Comparison of ENCODE assay signal across 2 cellular contexts in the genomic region with DNA sequence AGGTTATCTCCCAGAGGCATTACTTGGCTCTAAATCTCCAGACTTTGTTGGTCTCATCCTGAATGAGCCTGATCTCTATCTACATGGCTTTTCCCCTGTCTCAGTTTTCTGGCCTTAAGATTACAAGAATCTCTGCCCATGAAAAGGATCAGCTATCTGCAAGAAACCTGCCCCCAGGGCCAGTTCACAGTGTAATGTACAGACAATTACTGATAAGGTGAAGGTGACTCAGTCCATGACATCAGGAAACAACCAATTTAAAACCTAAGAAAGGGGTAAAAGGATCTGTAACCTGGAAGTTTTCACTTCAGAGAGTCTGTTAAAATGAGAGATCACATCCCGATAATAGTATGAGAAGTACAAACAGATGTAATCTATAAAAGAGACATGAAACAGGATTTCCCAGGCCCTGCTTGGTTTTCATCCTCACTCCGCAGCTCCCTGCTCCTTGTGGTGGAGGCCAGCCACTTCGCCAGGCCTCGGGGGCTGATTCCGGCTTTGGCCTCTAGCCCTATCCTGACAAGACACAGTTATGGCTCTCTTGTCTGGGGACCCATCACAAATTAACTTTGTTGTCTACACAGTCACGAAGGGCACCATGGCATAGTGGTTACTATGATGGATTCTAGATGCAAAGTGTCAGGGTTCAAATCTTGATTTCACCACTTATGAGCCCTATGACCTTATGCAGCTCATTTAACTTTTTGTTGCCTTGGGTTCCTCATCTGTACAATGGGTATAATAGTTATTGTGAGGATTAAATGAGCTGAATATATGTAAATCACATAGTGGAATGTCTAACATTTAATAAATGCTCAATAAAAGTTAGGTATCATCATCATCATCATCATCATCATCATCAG.
TF ChIP-seq lines count a peak whose summit lies in the region.

No MANE protein-coding gene starts in this region.

TF ChIP-seq in HEK293, 187 proteins besides CTCF, POLR2A, EP300 and RAD21 (continued from another document and continues in another):
- TF ChIP-seq ZNF362 (tag by site-specific recombination; IDR thresholded peaks at IDR 0.05) (no peak), ZNF600 (tag by site-specific recombination; IDR thresholded peaks at IDR 0.05) (no peak), ZNF423 (tag by site-specific recombination; IDR thresholded peaks at IDR 0.05) (no peak), ZNF114 (tag by site-specific recombination; IDR thresholded peaks at IDR 0.05) (no peak), ZBTB1 (tag by site-specific recombination; IDR thresholded peaks at IDR 0.05) (no peak), ZNF629 (tag by site-specific recombination; IDR thresholded peaks at IDR 0.05) (peak; percentile 98), ZNF501 (tag by site-specific recombination; IDR thresholded peaks at IDR 0.05) (no peak), IKZF3 (tag by site-specific recombination; IDR thresholded peaks at IDR 0.05) (0 out of 2 replicates have a peak, but pooled peaks have one; percentile 8), ZSCAN30 (tag by site-specific recombination; IDR thresholded peaks at IDR 0.05) (peak; percentile 59; the same call in 1 of the 2 replicates), ZBTB7A (tag by site-specific recombination; IDR thresholded peaks at IDR 0.05; ENCODE audit: low read depth) (no peak), ZNF302 (tag by site-specific recombination; IDR thresholded peaks at IDR 0.05; ENCODE audit: low read depth) (no peak), ZNF529 (tag by site-specific recombination; IDR thresholded peaks at IDR 0.05; ENCODE audit: insufficient replicate concordance) (no peak), GLIS2 (tag by site-specific recombination; IDR thresholded peaks at IDR 0.05) (0 out of 2 replicates have a peak, but pooled peaks have one; percentile 24), ZNF175 (tag by site-specific recombination; IDR thresholded peaks at IDR 0.05) (no peak), INSM2 (tag by site-specific recombination; IDR thresholded peaks at IDR 0.05) (peak; percentile 63), KLF16 (tag by site-specific recombination; IDR thresholded peaks at IDR 0.05) (peak; percentile 37), ZXDB (tag by site-specific recombination; IDR thresholded peaks at IDR 0.05) (peak; percentile 91; the same call in 1 of the 2 replicates), ZNF791 (tag by site-specific recombination; IDR thresholded peaks at IDR 0.05) (no peak), ZNF155 (tag by site-specific recombination; IDR thresholded peaks at IDR 0.05) (no peak), SCRT2 (tag by site-specific recombination; IDR thresholded peaks at IDR 0.05) (no peak), ZNF768 (tag by site-specific recombination; IDR thresholded peaks at IDR 0.05) (no peak), ZSCAN23 (tag by site-specific recombination; IDR thresholded peaks at IDR 0.05) (peak; percentile 62; the same call in 1 of the 2 replicates), ZNF404 (tag by site-specific recombination; IDR thresholded peaks at IDR 0.05) (no peak), TCF7L2 (IDR thresholded peaks at IDR 0.05; ENCODE audit: borderline replicate concordance, low read depth, low read length) (peak; percentile 93), ZNF560 (tag by site-specific recombination; IDR thresholded peaks at IDR 0.05; ENCODE audit: borderline replicate concordance) (no peak), MYNN (tag by site-specific recombination; IDR thresholded peaks at IDR 0.05; ENCODE audit: borderline replicate concordance) (no peak), ZNF311 (tag by site-specific recombination; IDR thresholded peaks at IDR 0.05; ENCODE audit: borderline replicate concordance) (no peak)
- TF ChIP-seq, protein P1, sequence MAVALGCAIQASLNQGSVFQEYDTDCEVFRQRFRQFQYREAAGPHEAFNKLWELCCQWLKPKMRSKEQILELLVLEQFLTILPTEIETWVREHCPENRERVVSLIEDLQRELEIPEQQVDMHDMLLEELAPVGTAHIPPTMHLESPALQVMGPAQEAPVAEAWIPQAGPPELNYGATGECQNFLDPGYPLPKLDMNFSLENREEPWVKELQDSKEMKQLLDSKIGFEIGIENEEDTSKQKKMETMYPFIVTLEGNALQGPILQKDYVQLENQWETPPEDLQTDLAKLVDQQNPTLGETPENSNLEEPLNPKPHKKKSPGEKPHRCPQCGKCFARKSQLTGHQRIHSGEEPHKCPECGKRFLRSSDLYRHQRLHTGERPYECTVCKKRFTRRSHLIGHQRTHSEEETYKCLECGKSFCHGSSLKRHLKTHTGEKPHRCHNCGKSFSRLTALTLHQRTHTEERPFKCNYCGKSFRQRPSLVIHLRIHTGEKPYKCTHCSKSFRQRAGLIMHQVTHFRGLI (tag by site-specific recombination; IDR thresholded peaks at IDR 0.05) = no peak

TF ChIP-seq in SK-N-SH treated with all-trans-retinoic acid at 6 μM for 48 hours, 23 proteins besides CTCF, POLR2A, EP300 and RAD21 (continued from another document):
- TF ChIP-seq RARB (CRISPR knock-in tag; IDR thresholded peaks at IDR 0.05) = no peak; the same call in 1 of the 2 replicates
- peak; percentile 45 for TF ChIP-seq PATZ1 (CRISPR knock-in tag; IDR thresholded peaks at IDR 0.05; ENCODE audit: borderline replicate concordance)
- peak; percentile 23; the same call in 1 of the 2 replicates for TF ChIP-seq ZFP3 (CRISPR knock-in tag; IDR thresholded peaks at IDR 0.05)
TF ChIP-seq in SK-N-SH treated with all-trans-retinoic acid at 6 μM for 48 hours: peak in this region for 9.
